Comparison of ENCODE assay signal across 8 cellular contexts in genomic region chr1:204507317-204508105, GRCh38.
A peak's percentile ranks its signal among the peaks of the same experiment; 100 is the strongest.
DNase-seq lines count a peak whose midpoint lies in the region; ATAC-seq and TF ChIP-seq lines count a peak whose summit lies in the region.

No MANE protein-coding gene starts in this region.

- peak; percentile 79 for TF ChIP-seq POLR2A in erythroblast (IDR thresholded peaks at IDR 0.05; ENCODE audit: low read length)

- DNase-seq in COLO829 (ENCODE audit: low spot score) (peak; percentile 34), NCI-H1092 treated with DMSO at 0.1 percent for 48 hours (lab: John Stamatoyannopoulos, UW) (peak; percentile 75), erythroblast (lab: John Stamatoyannopoulos, UW) (peak; percentile 85 to 86)
- DNase-seq in T-helper 2 cell treated with Interferon-gamma antibody and Interleukin-4, amounts not matched to agents 5 μg/mL and 100 μg/mL, for 36 hours (ENCODE audit: low spot score): no peak
- no peak for DNase-seq in activated effector memory CD4-positive, alpha-beta T cell treated with anti-CD3 and anti-CD28 coated beads, Interleukin-2, amount 50 U/mL, for 16 hours

- H3K36me3 ChIP-seq in muscle layer of duodenum (ENCODE audit: control insufficient read depth in 1 of 2, insufficient read depth in 2 of 2, low read length in 2 of 2): no peaks in the 10 kb centered on the region

- peaks cover 2% of the 10 kb centered on the region for H3K36me3 Mint-ChIP-seq in T-helper 2 cell treated with Interferon-gamma antibody and Interleukin-4, amounts not matched to agents 5 μg/mL and 100 μg/mL, for 36 hours (ENCODE audit: low read depth)

- H3K27ac Mint-ChIP-seq in T-helper 2 cell treated with Interferon-gamma antibody and Interleukin-4, amounts not matched to agents 5 μg/mL and 100 μg/mL, for 36 hours: peak overlapping the region; percentile 89

- peak; percentile 10 for ATAC-seq in GM21529 (IDR thresholded peaks at IDR 0.05; ENCODE audit: unreplicated experiment)
- ATAC-seq in GM18873 (IDR thresholded peaks at IDR 0.05; ENCODE audit: low FRiP score, unreplicated experiment): no peak

- no peaks in the 10 kb centered on the region for H3K9me3 ChIP-seq in muscle layer of duodenum (ENCODE audit: control insufficient read depth in 1 of 2, low read length in 2 of 2)

- no peaks in the 10 kb centered on the region for H3K9me3 Mint-ChIP-seq in T-helper 2 cell treated with Interferon-gamma antibody and Interleukin-4, amounts not matched to agents 5 μg/mL and 100 μg/mL, for 36 hours

- H3K4me3 ChIP-seq in muscle layer of duodenum (ENCODE audit: low read depth in 1 of 2, low read length in 2 of 2): peak overlapping the region; percentile 69 to 83

- H3K4me1 Mint-ChIP-seq in T-helper 2 cell treated with Interferon-gamma antibody and Interleukin-4, amounts not matched to agents 5 μg/mL and 100 μg/mL, for 36 hours (ENCODE audit: low read depth): peaks cover 32% of the 10 kb centered on the region

- H3K27ac ChIP-seq in muscle layer of duodenum (ENCODE audit: low read length): peak overlapping the region; percentile 93

- peaks cover 5% of the 10 kb centered on the region for H3K27me3 Mint-ChIP-seq in T-helper 2 cell treated with Interferon-gamma antibody and Interleukin-4, amounts not matched to agents 5 μg/mL and 100 μg/mL, for 36 hours (ENCODE audit: low read depth)

- H3K27me3 ChIP-seq in muscle layer of duodenum (ENCODE audit: low read depth, low read length): no peaks in the 10 kb centered on the region

- H3K4me1 ChIP-seq in muscle layer of duodenum (ENCODE audit: control insufficient read depth in 1 of 2, insufficient read depth in 2 of 2, low read length in 2 of 2): peaks cover 0 to 12% of the 10 kb centered on the region in 2 donors

- H3K4me3 Mint-ChIP-seq in T-helper 2 cell treated with Interferon-gamma antibody and Interleukin-4, amounts not matched to agents 5 μg/mL and 100 μg/mL, for 36 hours: peak overlapping the region; percentile 90

Comparison
In these comparisons a context has a peak if more than half of its experiments do, and no peak if none do; other contexts are left out.
1. DNase-seq: peak in COLO829 (single experiment), NCI-H1092 treated with DMSO at 0.1 percent for 48 hours (single experiment) and erythroblast (2 of 2); none in T-helper 2 cell treated with Interferon-gamma antibody and Interleukin-4, amounts not matched to agents 5 μg/mL and 100 μg/mL, for 36 hours (single experiment) and activated effector memory CD4-positive, alpha-beta T cell treated with anti-CD3 and anti-CD28 coated beads, Interleukin-2, amount 50 U/mL, for 16 hours (single experiment).